Comparison of ENCODE assay signal across 9 cellular contexts in the genomic region with DNA sequence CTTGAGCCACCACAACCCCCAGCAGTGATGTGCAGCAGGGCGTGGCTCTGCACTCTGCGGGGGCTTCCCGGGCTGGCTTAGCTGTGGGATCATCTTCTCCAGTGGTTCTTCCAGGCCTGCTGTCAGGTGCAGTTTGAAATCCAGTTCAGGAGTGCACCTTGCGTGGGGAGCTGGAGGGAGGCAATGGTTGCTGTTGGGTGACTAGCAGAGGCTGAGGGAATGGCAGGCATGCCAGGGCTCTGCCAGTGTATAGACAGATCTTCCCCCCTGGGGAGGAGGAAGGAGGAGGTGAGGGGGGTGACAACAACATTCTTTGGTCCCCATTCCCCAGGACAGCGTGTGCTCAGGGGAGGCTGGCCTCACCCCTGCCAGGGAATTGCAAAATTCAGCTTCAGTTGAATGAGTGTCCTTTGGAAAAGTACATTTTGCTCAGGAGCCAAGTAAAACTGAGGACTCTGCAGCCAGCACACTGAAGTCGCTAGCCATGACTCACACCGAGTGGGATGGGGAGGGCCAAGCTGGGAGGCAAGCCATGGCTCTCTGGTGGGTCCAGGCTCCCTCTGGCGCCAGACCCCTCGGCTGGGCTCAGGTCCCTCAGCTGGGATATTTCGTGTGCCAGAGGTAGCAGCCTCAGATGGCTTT. TPM values are rescaled to one million over a fixed set of nuclear protein-coding genes. Genes with fewer than 3 reads are reported as not detected.
DNase-seq lines count a peak whose midpoint lies in the region; ATAC-seq and TF ChIP-seq lines count a peak whose summit lies in the region.
"Had no signal": no experiment of that assay in that cellular context is flagged by ENCODE, and none has a peak within 500 bp of the region (broad histone marks: within the 10 kb centered on the region; RNA-seq: fewer than 3 reads in every experiment).

No MANE protein-coding gene starts in this region.

- in situ Hi-C loops in GM23248 (cut with MboI): no loop called here
- in situ Hi-C loops in astrocyte of the cerebellum (cut with HindIII; ENCODE audit: low sequenced_read_pairs): no loop called here

- no peak for TF ChIP-seq POLR2A in spleen (IDR thresholded peaks at IDR 0.05)

- H2AFZ ChIP-seq in GM23248: no peak overlapping the region

- 2% methylated on average over 10 of the region's 10 CpGs for WGBS in GM23248 (ENCODE audit: low coverage in 1 of 2, low lambda C conversion rate in 2 of 2, missing lambda C conversion rate in 2 of 2), 2 experiments
- WGBS in spleen, 5 donors: 61 to 73% (median 68%) methylated on average over 8 to 10 of the region's 10 CpGs

- peaks cover 4% of the 10 kb centered on the region for H3K27me3 Mint-ChIP-seq in glutamatergic neuron (ENCODE audit: unreplicated experiment)
- H3K27me3 Mint-ChIP-seq: activated naive CD4-positive, alpha-beta T cell treated with anti-CD3 and anti-CD28 coated beads, Interleukin-2, amount 50 U/mL, for 24 hours had no signal

- H3K9me3 Mint-ChIP-seq in glutamatergic neuron (ENCODE audit: unreplicated experiment): peaks cover 4% of the 10 kb centered on the region
- H3K9me3 Mint-ChIP-seq: activated naive CD4-positive, alpha-beta T cell treated with anti-CD3 and anti-CD28 coated beads, Interleukin-2, amount 50 U/mL, for 24 hours had no signal

- H3K36me3 Mint-ChIP-seq in glutamatergic neuron (ENCODE audit: unreplicated experiment): peaks cover 4% of the 10 kb centered on the region
- H3K36me3 Mint-ChIP-seq: activated naive CD4-positive, alpha-beta T cell treated with anti-CD3 and anti-CD28 coated beads, Interleukin-2, amount 50 U/mL, for 24 hours had no signal

- H3K9me3 ChIP-seq in GM23248 (ENCODE audit: low read depth) (no peaks in the 10 kb centered on the region), spleen (no peaks in the 10 kb centered on the region)

- peaks cover 29% of the 10 kb centered on the region for H3K4me1 Mint-ChIP-seq in glutamatergic neuron (ENCODE audit: low read depth, unreplicated experiment)

- intact Hi-C loops in spleen (cut with DNase I; ENCODE audit: low total_unique reads): no loop called here

- H3K27me3 ChIP-seq in GM23248 (replicated peaks; ENCODE audit: insufficient read depth) (no peaks in the 10 kb centered on the region), spleen (replicated peaks in 1 of 7) (no peaks in the 10 kb centered on the region)

- peak; percentile 37 for TF ChIP-seq CTCF in astrocyte of the cerebellum (IDR thresholded peaks at IDR 0.05; ENCODE audit: low read depth, low read length, missing control alignments)
- TF ChIP-seq CTCF in spleen (IDR thresholded peaks at IDR 0.05 in 8 of 11, conservative IDR thresholded peaks at IDR 0.05 in 3 of 11): no peak
- TF ChIP-seq CTCF in glutamatergic neuron (IDR thresholded peaks at IDR 0.05; ENCODE audit: partially characterized antibody, unreplicated experiment): no peak

- no peaks in the 10 kb centered on the region for H3K36me3 ChIP-seq in GM23248 (ENCODE audit: low read depth)
- peaks cover 0 to 25% (median 0%) of the 10 kb centered on the region in 6 donors for H3K36me3 ChIP-seq in spleen

- DNase-seq in GM23248 (peak; percentile 97), astrocyte of the cerebellum (ENCODE audit: low read depth) (peak; percentile 79), hypothalamus (lab: John Stamatoyannopoulos, UW) (peak in 43 of 51 donors; percentile 24 to 86 (median 61)), spleen (peak; percentile 64), glutamatergic neuron (no peak), DMS79 treated with DMSO at 0.1 percent for 48 hours (lab: John Stamatoyannopoulos, UW) (no peak), NCI-H2029 (lab: John Stamatoyannopoulos, UW) (no peak)

- H3K27ac ChIP-seq in GM23248 (peak overlapping the region; percentile 99), spleen (peak overlapping the region; percentile 69 to 94 (median 83))

- H3K4me1 ChIP-seq in GM23248 (ENCODE audit: insufficient read depth) (peaks cover 67% of the 10 kb centered on the region), spleen (peaks cover 52 to 98% (median 71%) of the 10 kb centered on the region in 6 donors)

- H4K20me1 ChIP-seq in GM23248 (ENCODE audit: insufficient read depth): no peaks in the 10 kb centered on the region

- peak overlapping the region; percentile 43 for H3K4me2 ChIP-seq in GM23248 (ENCODE audit: unreplicated experiment)

- H3K4me3 ChIP-seq in GM23248: peak overlapping the region; percentile 5
- no peak overlapping the region for H3K4me3 ChIP-seq in astrocyte of the cerebellum (ENCODE audit: low read depth, low read length)
- H3K4me3 ChIP-seq in spleen: no peak overlapping the region

- no peak overlapping the region for H3K4me3 Mint-ChIP-seq in glutamatergic neuron (ENCODE audit: unreplicated experiment)
- H3K4me3 Mint-ChIP-seq: activated naive CD4-positive, alpha-beta T cell treated with anti-CD3 and anti-CD28 coated beads, Interleukin-2, amount 50 U/mL, for 24 hours had no signal

- peaks cover 79% of the 10 kb centered on the region for H3K79me2 ChIP-seq in GM23248 (ENCODE audit: insufficient read depth)

- no peak for ATAC-seq in HG03280 (IDR thresholded peaks at IDR 0.05; ENCODE audit: unreplicated experiment)

- peak overlapping the region; percentile 84 for H3K9ac ChIP-seq in GM23248

- H3K9me2 ChIP-seq in GM23248 (ENCODE audit: insufficient read depth): no peaks in the 10 kb centered on the region

- no peak overlapping the region for H3K27ac Mint-ChIP-seq in glutamatergic neuron (ENCODE audit: unreplicated experiment)

- peaks cover 51% of the 10 kb centered on the region for H3F3A ChIP-seq in GM23248 (ENCODE audit: insufficient read depth)

RNA-seq across cellular contexts. Expression of a gene that starts 35.0 kb away (rescaled TPM):
- total RNA-seq in GM23248 (2014; rRNA removed; shearing (Covaris generic)): 233 and 235 TPM in 2 replicates
- polyA plus RNA-seq in GM23248 (2016; fragmentation: Nextera tagmentation; extraction: Ambion mirVana) (66.4 and 75.8 TPM in 2 replicates), spleen (10 to 100 TPM; 36.9 to 84.6 (median 46.8) TPM)
- total RNA-seq in spleen (100 to 1,000 TPM in 6 of 7 donors, 10 to 100 TPM in 1; 96.6 to 166 (median 143) TPM), glutamatergic neuron (ENCODE audit: unreplicated experiment) (76.2 TPM)

Comparison
In these comparisons a context has a peak if more than half of its experiments do, and no peak if none do; other contexts are left out.
1. DNase-seq: peak in GM23248 (single experiment), astrocyte of the cerebellum (single experiment), hypothalamus (43 of 51) and spleen (single experiment); none in glutamatergic neuron (single experiment), DMS79 treated with DMSO at 0.1 percent for 48 hours (single experiment) and NCI-H2029 (single experiment).